Comparison of ENCODE assay signal across 1 cellular context in genomic region chr3:12486001-12486400, GRCh38.
TF ChIP-seq lines count a peak whose summit lies in the region.

No MANE protein-coding gene starts in this region.

TF ChIP-seq in HepG2, 621 proteins besides CTCF, POLR2A, EP300 and RAD21:
- TF ChIP-seq ZNF841 (CRISPR knock-in tag; IDR thresholded peaks at IDR 0.05; ENCODE audit: borderline replicate concordance) (no peak), ZNF816 (CRISPR knock-in tag; IDR thresholded peaks at IDR 0.05; ENCODE audit: borderline replicate concordance) (no peak), NFYB (CRISPR knock-in tag; IDR thresholded peaks at IDR 0.05) (no peak), JARID2 (CRISPR knock-in tag; IDR thresholded peaks at IDR 0.05; ENCODE audit: insufficient replicate concordance) (no peak)
- TF ChIP-seq, protein P1, sequence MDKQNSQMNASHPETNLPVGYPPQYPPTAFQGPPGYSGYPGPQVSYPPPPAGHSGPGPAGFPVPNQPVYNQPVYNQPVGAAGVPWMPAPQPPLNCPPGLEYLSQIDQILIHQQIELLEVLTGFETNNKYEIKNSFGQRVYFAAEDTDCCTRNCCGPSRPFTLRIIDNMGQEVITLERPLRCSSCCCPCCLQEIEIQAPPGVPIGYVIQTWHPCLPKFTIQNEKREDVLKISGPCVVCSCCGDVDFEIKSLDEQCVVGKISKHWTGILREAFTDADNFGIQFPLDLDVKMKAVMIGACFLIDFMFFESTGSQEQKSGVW (CRISPR knock-in tag; IDR thresholded peaks at IDR 0.05; ENCODE audit: borderline replicate concordance), result no peak
